21 cellular contexts compared by ENCODE assay signal in the genomic region with DNA sequence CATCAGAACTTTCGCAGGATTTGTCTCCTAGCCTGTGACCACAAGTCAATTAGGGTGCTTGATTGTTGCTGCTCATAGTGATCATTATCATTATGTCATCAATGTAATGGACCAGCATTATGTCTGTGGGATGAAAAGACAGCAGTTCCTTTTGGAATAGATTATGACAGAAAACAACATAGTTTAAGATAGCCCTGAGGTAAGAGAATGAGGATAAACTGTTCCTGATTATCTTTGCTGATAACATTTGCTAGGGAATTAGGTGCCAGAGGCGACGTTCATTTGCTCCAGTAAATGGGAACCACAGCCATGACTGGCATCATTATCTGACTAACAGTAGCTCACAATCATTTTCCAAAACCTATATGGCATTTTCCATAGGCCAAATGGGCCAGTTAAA. TPM values are rescaled to one million over a fixed set of nuclear protein-coding genes. Genes with fewer than 3 reads are reported as not detected.
A peak's percentile ranks its signal among the peaks of the same experiment; 100 is the strongest.
DNase-seq lines count a peak whose midpoint lies in the region; ATAC-seq and TF ChIP-seq lines count a peak whose summit lies in the region.
"Had no signal": no experiment of that assay in that cellular context is flagged by ENCODE, and none has a peak within 500 bp of the region (broad histone marks: within the 10 kb centered on the region; RNA-seq: fewer than 3 reads in every experiment).

No MANE protein-coding gene starts in this region.

- no peak overlapping the region for H3K4me3 ChIP-seq in gastroesophageal sphincter
- no peak overlapping the region for H3K4me3 ChIP-seq in sigmoid colon
- H3K4me3 ChIP-seq: BLaER1 had no signal

- H3K9me3 Mint-ChIP-seq in activated naive CD8-positive, alpha-beta T cell treated with anti-CD3 and anti-CD28 coated beads, Interleukin-2, amount 50 U/mL, for 24 hours = no peaks in the 10 kb centered on the region

- no peak overlapping the region for H3K27ac Mint-ChIP-seq in activated naive CD8-positive, alpha-beta T cell treated with anti-CD3 and anti-CD28 coated beads, Interleukin-2, amount 50 U/mL, for 24 hours
- H3K27ac Mint-ChIP-seq: CD4-positive, alpha-beta memory T cell had no signal

- H3K27me3 Mint-ChIP-seq in activated naive CD8-positive, alpha-beta T cell treated with anti-CD3 and anti-CD28 coated beads, Interleukin-2, amount 50 U/mL, for 24 hours = no peaks in the 10 kb centered on the region
- H3K27me3 Mint-ChIP-seq: CD4-positive, alpha-beta memory T cell had no signal

- no peak overlapping the region for H3K4me3 Mint-ChIP-seq in activated naive CD8-positive, alpha-beta T cell treated with anti-CD3 and anti-CD28 coated beads, Interleukin-2, amount 50 U/mL, for 24 hours
- H3K4me3 Mint-ChIP-seq: CD4-positive, alpha-beta memory T cell had no signal

- H3K9me3 ChIP-seq in gastroesophageal sphincter (no peaks in the 10 kb centered on the region), sigmoid colon (no peaks in the 10 kb centered on the region)
- H3K9me3 ChIP-seq: BLaER1 had no signal

- intact Hi-C loops in sigmoid colon (cut with DNase I) = no loop called here

- H3K27ac ChIP-seq in C4-2B (peak overlapping the region; percentile 98; the same call in 1 of the 2 replicates), gastroesophageal sphincter (peak overlapping the region; percentile 23 to 61 (median 54)), sigmoid colon (peak overlapping the region; percentile 14 to 61 (median 30))
- H3K27ac ChIP-seq: BLaER1 had no signal

- H3K4me1 ChIP-seq in gastroesophageal sphincter (no peaks in the 10 kb centered on the region), sigmoid colon (no peaks in the 10 kb centered on the region)
- H3K4me1 ChIP-seq: BLaER1 had no signal

- H3K36me3 ChIP-seq in gastroesophageal sphincter (no peaks in the 10 kb centered on the region), sigmoid colon (no peaks in the 10 kb centered on the region)
- H3K36me3 ChIP-seq: BLaER1 had no signal

- DNase-seq in NCI-H146 (lab: John Stamatoyannopoulos, UW) (peak; percentile 22), sigmoid colon (no peak), iPS-NIHi11 (ENCODE audit: low spot score) (no peak)
- no peak for DNase-seq in activated naive CD8-positive, alpha-beta T cell treated with anti-CD3 and anti-CD28 coated beads, Interleukin-2, amount 50 U/mL, for 24 hours
- DNase-seq: CD4-positive, alpha-beta memory T cell; COR-L47; DMS79 treated with DMSO at 0.1 percent for 48 hours; Karpas-422; MV-4-11; NCI-H1105; NCI-H1694 treated with DMSO at 0.1 percent for 48 hours; NCI-H2081; NCI-H2227 treated with DMSO at 0.1 percent for 48 hours; NCI-H526 treated with DMSO at 0.1 percent for 48 hours; RPMI8226; SHP77 had no signal

- no peaks in the 10 kb centered on the region for H3K4me1 Mint-ChIP-seq in activated naive CD8-positive, alpha-beta T cell treated with anti-CD3 and anti-CD28 coated beads, Interleukin-2, amount 50 U/mL, for 24 hours

- TF ChIP-seq EP300 in gastroesophageal sphincter (IDR thresholded peaks at IDR 0.05) (no peak), sigmoid colon (IDR thresholded peaks at IDR 0.05) (no peak)

- WGBS in gastroesophageal sphincter (ENCODE audit: low coverage in 1 of 2), 2 donors = 94% methylated on average over 3 of the region's 3 CpGs; no CpG with 5 or more reads in 1 of the 2 donors
- 89% methylated on average over 3 of the region's 3 CpGs for WGBS in sigmoid colon, 2 donors

- no peaks in the 10 kb centered on the region for H3K36me3 Mint-ChIP-seq in activated naive CD8-positive, alpha-beta T cell treated with anti-CD3 and anti-CD28 coated beads, Interleukin-2, amount 50 U/mL, for 24 hours (ENCODE audit: low read depth)
- H3K36me3 Mint-ChIP-seq: CD4-positive, alpha-beta memory T cell had no signal

- no peak for TF ChIP-seq CTCF in C4-2B (conservative IDR thresholded peaks at IDR 0.05)
- no peak for TF ChIP-seq CTCF in gastroesophageal sphincter (IDR thresholded peaks at IDR 0.05)
- no peak for TF ChIP-seq CTCF in sigmoid colon (IDR thresholded peaks at IDR 0.05)

- TF ChIP-seq POLR2A in gastroesophageal sphincter (IDR thresholded peaks at IDR 0.05) = no peak
- TF ChIP-seq POLR2A in sigmoid colon (IDR thresholded peaks at IDR 0.05) = no peak

- ATAC-seq in gastroesophageal sphincter (no peak), GM21786 (IDR thresholded peaks at IDR 0.05; ENCODE audit: unreplicated experiment) (no peak)
- ATAC-seq in activated naive CD8-positive, alpha-beta T cell treated with anti-CD3 and anti-CD28 coated beads, Interleukin-2, amount 50 U/mL, for 24 hours = no peak
- ATAC-seq: HepG2 had no signal

- no peaks in the 10 kb centered on the region for H3K27me3 ChIP-seq in gastroesophageal sphincter
- H3K27me3 ChIP-seq in sigmoid colon = no peaks in the 10 kb centered on the region
- H3K27me3 ChIP-seq: BLaER1 had no signal

RNA-seq across cellular contexts. Expression of a gene that starts 12.7 kb away (rescaled TPM):
- total RNA-seq in gastroesophageal sphincter (100 to 1,000 TPM in 3 of 4 donors, 10 to 100 TPM in 1; 84.5 to 139 (median 123) TPM), sigmoid colon (100 to 1,000 TPM in 2 of 4 donors, 10 to 100 TPM in 2; 85.6 to 126 (median 102) TPM)
- 10 to 100 TPM; 17.4 to 36.8 (median 32.4) TPM for polyA plus RNA-seq in sigmoid colon

Comparison
In these comparisons a context has a peak if more than half of its experiments do, and no peak if none do; other contexts are left out.
1. H3K27ac ChIP-seq: peak in every context shown above with its lines; median percentile 98 in C4-2B; 54 in gastroesophageal sphincter; 30 in sigmoid colon.